In the genomic region with DNA sequence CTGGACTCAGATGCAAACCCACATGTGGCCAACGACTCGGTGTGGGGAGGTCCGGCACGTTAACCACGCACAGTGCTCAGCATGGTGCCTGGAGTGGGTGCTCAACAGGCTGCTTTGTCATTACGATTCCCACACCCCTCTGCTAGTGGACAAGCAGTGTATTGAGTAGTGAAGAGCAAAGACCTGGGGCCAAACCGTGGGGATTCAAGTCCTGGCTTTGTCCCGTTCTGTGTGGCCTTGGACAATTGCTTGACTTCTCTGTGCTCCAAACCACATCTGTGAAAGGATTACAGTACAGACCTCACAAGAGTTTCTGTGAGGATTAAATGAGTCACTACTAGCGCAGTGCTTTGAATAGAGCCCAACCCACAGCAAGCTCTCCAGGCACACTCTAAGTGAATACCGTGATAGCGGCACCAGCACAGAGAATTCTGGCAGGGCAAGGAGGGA, we compare ENCODE assay signal across 1 cellular context.
TF ChIP-seq lines count a peak whose summit lies in the region.

No MANE protein-coding gene starts in this region.

TF ChIP-seq in IMR-90, 13 proteins besides CTCF, POLR2A, EP300 and RAD21 (continued from another document):
- no peak for TF ChIP-seq MXI1 (IDR thresholded peaks at IDR 0.05; ENCODE audit: borderline replicate concordance, low read depth, low read length)
- TF ChIP-seq NFE2L2 (IDR thresholded peaks at IDR 0.05; ENCODE audit: low read depth, low read length), result no peak
- TF ChIP-seq MAFK (IDR thresholded peaks at IDR 0.05; ENCODE audit: low read depth, low read length), result no peak
